10 cellular contexts compared by ENCODE assay signal in the genomic region with DNA sequence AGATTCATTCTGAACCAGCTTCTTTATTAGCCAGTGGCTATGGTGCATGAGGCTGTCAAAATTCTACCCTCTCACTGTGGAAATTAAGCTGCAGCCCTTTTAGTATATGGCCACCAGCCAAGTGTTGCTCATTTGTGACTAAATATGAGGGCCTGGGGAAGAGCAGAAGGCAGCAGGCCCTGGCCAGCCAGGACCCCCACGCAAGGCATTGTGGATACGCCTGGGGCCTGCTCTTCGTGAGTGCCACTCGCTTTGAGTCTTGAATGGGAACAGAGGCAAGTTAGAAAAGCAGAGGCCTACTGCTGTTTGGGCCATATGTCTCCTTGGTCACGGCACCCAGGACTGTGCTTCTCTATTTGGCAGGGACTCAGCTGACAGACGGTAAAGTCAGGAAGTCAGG. TPM values are rescaled to one million over a fixed set of nuclear protein-coding genes. Genes with fewer than 3 reads are reported as not detected.
DNase-seq lines count a peak whose midpoint lies in the region; ATAC-seq and TF ChIP-seq lines count a peak whose summit lies in the region.
"Had no signal": no experiment of that assay in that cellular context is flagged by ENCODE, and none has a peak within 500 bp of the region (broad histone marks: within the 10 kb centered on the region; RNA-seq: fewer than 3 reads in every experiment).

No MANE protein-coding gene starts in this region.

- H3K9me3 ChIP-seq in left lung = no peaks in the 10 kb centered on the region
- no peaks in the 10 kb centered on the region for H3K9me3 ChIP-seq in subcutaneous abdominal adipose tissue (ENCODE audit: control insufficient read depth in 5 of 5, low read length in 5 of 5)
- H3K9me3 ChIP-seq: mucosa of descending colon, thoracic aorta had no signal

- H3K4me3 ChIP-seq in left lung = no peak overlapping the region
- H3K4me3 ChIP-seq in subcutaneous abdominal adipose tissue (ENCODE audit: low read depth in 1 of 5, low read length in 5 of 5) = peak overlapping the region in 2 of 5 donors; percentile 7 to 8
- H3K4me3 ChIP-seq: mucosa of descending colon had no signal

- H3K4me1 Mint-ChIP-seq in activated T-helper 17 cell treated with anti-CD3 and anti-CD28 coated beads, Interleukin-2, amount 50 U/mL, for 72 hours = peaks cover 22% of the 10 kb centered on the region
- H3K4me1 Mint-ChIP-seq in activated CD4-positive, alpha-beta T cell treated with anti-CD3 and anti-CD28 coated beads for 36 hours = peaks cover 18% of the 10 kb centered on the region
- peaks cover 16% of the 10 kb centered on the region for H3K4me1 Mint-ChIP-seq in type B pancreatic cell (ENCODE audit: unreplicated experiment)

- POLR2A ChIA-PET in activated CD4-positive, alpha-beta T cell treated with anti-CD3 and anti-CD28 coated beads for 36 hours (lab: Charles Lee) = no interaction called here

- DNase-seq in NCI-H2171 treated with DMSO at 0.1 percent for 48 hours (lab: John Stamatoyannopoulos, UW) (peak; percentile 3), NCI-H2171 (lab: John Stamatoyannopoulos, UW) (no peak), left lung (no peak), NCI-H2227 (lab: John Stamatoyannopoulos, UW; ENCODE audit: unreplicated experiment) (no peak), type B pancreatic cell (ENCODE audit: extremely low spot score, unreplicated experiment) (no peak)
- DNase-seq in activated CD4-positive, alpha-beta T cell treated with anti-CD3 and anti-CD28 coated beads for 36 hours = no peak

- H3K36me3 ChIP-seq in left lung (no peaks in the 10 kb centered on the region), subcutaneous abdominal adipose tissue (ENCODE audit: control insufficient read depth in 5 of 5, insufficient read depth in 5 of 5, low read length in 5 of 5) (no peaks in the 10 kb centered on the region)
- H3K36me3 ChIP-seq: thoracic aorta had no signal

- no peaks in the 10 kb centered on the region for H3K27me3 Mint-ChIP-seq in activated T-helper 17 cell treated with anti-CD3 and anti-CD28 coated beads, Interleukin-2, amount 50 U/mL, for 72 hours
- peaks cover 3% of the 10 kb centered on the region for H3K27me3 Mint-ChIP-seq in activated CD4-positive, alpha-beta T cell treated with anti-CD3 and anti-CD28 coated beads for 36 hours
- H3K27me3 Mint-ChIP-seq in type B pancreatic cell = no peaks in the 10 kb centered on the region

- peak overlapping the region; percentile 42 to 86 for H3K27ac ChIP-seq in left lung
- peak overlapping the region; percentile 67 for H3K27ac ChIP-seq in subcutaneous abdominal adipose tissue (ENCODE audit: low read depth, low read length)

- H3K27me3 ChIP-seq in left lung (peaks cover 0 to 6% of the 10 kb centered on the region in 2 donors), subcutaneous abdominal adipose tissue (ENCODE audit: control insufficient read depth in 5 of 5, insufficient read depth in 4 of 5, low read length in 5 of 5) (peaks cover 0 to 25% (median 8%) of the 10 kb centered on the region in 5 donors)

- intact Hi-C loops in left lung (cut with DNase I) = no loop called here
- intact Hi-C loops in activated CD4-positive, alpha-beta T cell treated with anti-CD3 and anti-CD28 coated beads for 36 hours (cut with DNase I, micrococcal nuclease) = loop anchor here in 1 of 2 experiments (2.0 kb wide), 1 partner anchor 20 kb away; no protein-coding TSS in a partner anchor

- no peaks in the 10 kb centered on the region for H3K9me3 Mint-ChIP-seq in activated T-helper 17 cell treated with anti-CD3 and anti-CD28 coated beads, Interleukin-2, amount 50 U/mL, for 72 hours
- H3K9me3 Mint-ChIP-seq in activated CD4-positive, alpha-beta T cell treated with anti-CD3 and anti-CD28 coated beads for 36 hours (ENCODE audit: low read depth) = no peaks in the 10 kb centered on the region
- H3K9me3 Mint-ChIP-seq in type B pancreatic cell = no peaks in the 10 kb centered on the region

- ATAC-seq in activated T-helper 17 cell treated with anti-CD3 and anti-CD28 coated beads, Interleukin-2, amount 50 U/mL, for 72 hours (replicated peaks) = no peak
- peak; percentile 17 for ATAC-seq in left lung
- no peak for ATAC-seq in activated CD4-positive, alpha-beta T cell treated with anti-CD3 and anti-CD28 coated beads for 36 hours

- no peak for TF ChIP-seq CTCF in left lung (IDR thresholded peaks at IDR 0.05)
- TF ChIP-seq CTCF in type B pancreatic cell (conservative IDR thresholded peaks at IDR 0.05) = no peak

- no peaks in the 10 kb centered on the region for H3K36me3 Mint-ChIP-seq in activated T-helper 17 cell treated with anti-CD3 and anti-CD28 coated beads, Interleukin-2, amount 50 U/mL, for 72 hours (ENCODE audit: low read depth)
- H3K36me3 Mint-ChIP-seq in activated CD4-positive, alpha-beta T cell treated with anti-CD3 and anti-CD28 coated beads for 36 hours (ENCODE audit: low read depth) = no peaks in the 10 kb centered on the region
- no peaks in the 10 kb centered on the region for H3K36me3 Mint-ChIP-seq in type B pancreatic cell

- H3K4me3 Mint-ChIP-seq in activated T-helper 17 cell treated with anti-CD3 and anti-CD28 coated beads, Interleukin-2, amount 50 U/mL, for 72 hours = peak overlapping the region; percentile 42
- H3K4me3 Mint-ChIP-seq in activated CD4-positive, alpha-beta T cell treated with anti-CD3 and anti-CD28 coated beads for 36 hours = no peak overlapping the region
- H3K4me3 Mint-ChIP-seq in type B pancreatic cell = no peak overlapping the region

- H3K27ac Mint-ChIP-seq in activated T-helper 17 cell treated with anti-CD3 and anti-CD28 coated beads, Interleukin-2, amount 50 U/mL, for 72 hours = peak overlapping the region; percentile 28
- no peak overlapping the region for H3K27ac Mint-ChIP-seq in activated CD4-positive, alpha-beta T cell treated with anti-CD3 and anti-CD28 coated beads for 36 hours
- H3K27ac Mint-ChIP-seq in type B pancreatic cell = no peak overlapping the region

- CTCF ChIA-PET in activated CD4-positive, alpha-beta T cell treated with anti-CD3 and anti-CD28 coated beads for 36 hours (lab: Charles Lee) = interaction anchor here (0.6 to 1.3 kb wide), 4 partner anchors 15 to 103 kb away, joined by 3 to 4 read pairs (median 4); no protein-coding TSS in a partner anchor

- peaks cover 6 to 57% of the 10 kb centered on the region in 2 donors for H3K4me1 ChIP-seq in left lung
- peaks cover 22 to 53% (median 46%) of the 10 kb centered on the region in 5 donors for H3K4me1 ChIP-seq in subcutaneous abdominal adipose tissue (ENCODE audit: control insufficient read depth in 5 of 5, insufficient read depth in 5 of 5, low read length in 5 of 5)

- H3K9ac ChIP-seq in subcutaneous abdominal adipose tissue (ENCODE audit: low read length in 5 of 5) = no peak overlapping the region

RNA-seq across cellular contexts. Expression of gene RTL5, which starts 10.9 kb away (rescaled TPM):
- total RNA-seq in activated T-helper 17 cell treated with anti-CD3 and anti-CD28 coated beads, Interleukin-2, amount 50 U/mL, for 72 hours = 1 to 10 TPM in 1 of 2 donors, under 1 TPM in 1; 0.45 to 1.0 TPM
- total RNA-seq in left lung (10 to 100 TPM; 10.6 to 13.3 TPM), type B pancreatic cell (ENCODE audit: low replicate concordance) (16.1 and 21.9 TPM in 2 replicates)
- under 1 TPM; 0.14 to 0.33 TPM for total RNA-seq in activated CD4-positive, alpha-beta T cell treated with anti-CD3 and anti-CD28 coated beads for 36 hours
